ENCODE assay signal across 19 cellular contexts in genomic region chr15:67382723-67383122, GRCh38.
DNase-seq lines count a peak whose midpoint lies in the region; ATAC-seq, FAIRE-seq and TF ChIP-seq lines count a peak whose summit lies in the region.
"Had no signal": no experiment of that assay in that cellular context is flagged by ENCODE, and none has a peak within 500 bp of the region (broad histone marks: within the 10 kb centered on the region; RNA-seq: fewer than 3 reads in every experiment).

No MANE protein-coding gene starts in this region.

- H2BK12ac ChIP-seq in trophoblast cell (ENCODE audit: low read length): no peak overlapping the region

- H3K18ac ChIP-seq in trophoblast cell (ENCODE audit: low read length): no peak overlapping the region

- TF ChIP-seq CTCF in A549 (IDR thresholded peaks at IDR 0.05) (no peak), GM12878 (IDR thresholded peaks at IDR 0.05 in 2 of 3, conservative IDR thresholded peaks at IDR 0.05 in 1 of 3; ENCODE audit: control insufficient read depth in 2 of 3, extremely low read depth in 1 of 3, insufficient read depth in 1 of 3, low read depth in 3 of 3, low read length in 3 of 3) (no peak)

- no peaks in the 10 kb centered on the region for H3K79me1 ChIP-seq in trophoblast cell (ENCODE audit: low read length)

- SMC1A ChIA-PET in GM12878 (lab: Charles Lee; ENCODE audit: uncharacterized antibody, unreplicated experiment): no interaction called here

- H3K9ac ChIP-seq in GM12878 (ENCODE audit: control insufficient read depth, insufficient read depth, low read length) (no peak overlapping the region), trophoblast cell (ENCODE audit: low read length) (no peak overlapping the region)
- H3K9ac ChIP-seq: GM23248 had no signal

- H4K8ac ChIP-seq in trophoblast cell (ENCODE audit: low read depth, low read length): no peak overlapping the region

- BruUV-seq in GM12878 (replicated peaks; lab: Mats Ljungman, UMichigan): no TSS peak

- DNase-seq in A549 (ENCODE audit: low read depth in 1 of 2, low spot score in 1 of 2): no peak
- DNase-seq in HTR-8/SVneo (ENCODE audit: insufficient read length, low spot score): no peak
- no peak for DNase-seq in GM12878 (ENCODE audit: low read depth, low spot score)
- DNase-seq in trophoblast cell: peak; percentile 27 to 72
- DNase-seq in ecto neural progenitor cell (ENCODE audit: low spot score): no peak
- no peak for DNase-seq in LoVo (ENCODE audit: low spot score)
- no peak for DNase-seq in H54 (ENCODE audit: insufficient read length, low spot score)
- no peak for DNase-seq in stimulated activated CD4-positive, alpha-beta T cell treated with anti-CD3 and anti-CD28 coated beads, Interleukin-2, amount 100 ng/mL, for 48 hours
- DNase-seq: 8988T; C1 segment of cervical spinal cord; Calu3; CD4-positive, alpha-beta memory T cell; COR-L47; DMS53; DMS79 treated with DMSO at 0.1 percent for 48 hours; GM23248; H9 had no signal

- H3K4me3 ChIP-seq in A549 (no peak overlapping the region), GM12878 (no peak overlapping the region), trophoblast cell (ENCODE audit: low read depth, low read length) (no peak overlapping the region)
- H3K4me3 ChIP-seq: GM23248 had no signal

- no peak overlapping the region for H2AK5ac ChIP-seq in trophoblast cell (ENCODE audit: low read length)

- H4K12ac ChIP-seq in trophoblast cell (ENCODE audit: low read depth, low read length): no peak overlapping the region

- RAD21 ChIA-PET in GM12878 (lab: Charles Lee; ENCODE audit: unreplicated experiment): no interaction called here

- no peak overlapping the region for H2BK5ac ChIP-seq in trophoblast cell (ENCODE audit: low read depth, low read length, poor library complexity)

- TF ChIP-seq RAD21 in A549 (conservative IDR thresholded peaks at IDR 0.05 in 1 of 2, IDR thresholded peaks at IDR 0.05 in 1 of 2) (no peak), GM12878 (IDR thresholded peaks at IDR 0.05; ENCODE audit: insufficient read depth, low read depth, low read length) (no peak)

- no peak overlapping the region for H3K14ac ChIP-seq in trophoblast cell (ENCODE audit: low read length)

- no peaks in the 10 kb centered on the region for H3K36me3 ChIP-seq in GM12878 (ENCODE audit: control insufficient read depth in 2 of 2, insufficient read depth in 2 of 2, low read length in 1 of 2)
- no peaks in the 10 kb centered on the region for H3K36me3 ChIP-seq in trophoblast cell (ENCODE audit: control insufficient read depth in 1 of 2, insufficient read depth in 2 of 2, low read length in 2 of 2)

- TF ChIP-seq EP300 in A549 (IDR thresholded peaks at IDR 0.05): no peak
- TF ChIP-seq EP300 in GM12878 (IDR thresholded peaks at IDR 0.05; ENCODE audit: borderline replicate concordance in 1 of 2, control insufficient read depth in 1 of 2, low read depth in 2 of 2, low read length in 2 of 2): no peak

- H3K4me1 ChIP-seq in A549: no peaks in the 10 kb centered on the region
- no peaks in the 10 kb centered on the region for H3K4me1 ChIP-seq in GM12878 (ENCODE audit: control insufficient read depth, insufficient read depth, low read length)
- no peaks in the 10 kb centered on the region for H3K4me1 ChIP-seq in trophoblast cell (ENCODE audit: control insufficient read depth in 1 of 2, insufficient read depth in 2 of 2, low read length in 2 of 2)

- WGBS in A549 (ENCODE audit: missing lambda C conversion rate): 84% methylated on average over 3 of the region's 3 CpGs
- WGBS in GM12878 (ENCODE audit: insufficient coverage, insufficient replicate concordance, low lambda C conversion rate, missing lambda C conversion rate): 50% methylated on average over 3 of the region's 3 CpGs
- WGBS in trophoblast cell (ENCODE audit: extremely low coverage, insufficient coverage, insufficient read length): no CpG with 5 or more reads among the region's 3 CpGs

- no peak overlapping the region for H3K4me2 ChIP-seq in A549
- H3K4me2 ChIP-seq in GM12878 (ENCODE audit: control insufficient read depth, insufficient read depth): no peak overlapping the region
- no peak overlapping the region for H3K4me2 ChIP-seq in trophoblast cell (ENCODE audit: low read length)

- no peak overlapping the region for H4K91ac ChIP-seq in trophoblast cell (ENCODE audit: low read depth, low read length)

- H2AFZ ChIP-seq in GM12878 (ENCODE audit: control insufficient read depth, low read depth, low read length) (no peak overlapping the region), trophoblast cell (ENCODE audit: insufficient read depth, low read length, poor library complexity) (no peak overlapping the region)
- H2AFZ ChIP-seq: GM23248 had no signal

- no peaks in the 10 kb centered on the region for H4K20me1 ChIP-seq in GM12878 (ENCODE audit: control insufficient read depth, insufficient read depth)

- H3K4ac ChIP-seq in trophoblast cell (ENCODE audit: low read depth, low read length): no peak overlapping the region

- in situ Hi-C loops in GM12878 (cut with MboI): no loop called here

- H3K27me3 ChIP-seq in GM12878 (replicated peaks in 1 of 2; ENCODE audit: control insufficient read depth in 2 of 2, insufficient read depth in 2 of 2, low read length in 1 of 2) (no peaks in the 10 kb centered on the region; a peak in 1 of 4 replicates), trophoblast cell (ENCODE audit: insufficient read depth, low read length) (no peaks in the 10 kb centered on the region)

- H3K27ac ChIP-seq in A549 (no peak overlapping the region), GM12878 (ENCODE audit: control insufficient read depth, insufficient read depth) (no peak overlapping the region), trophoblast cell (ENCODE audit: low read depth, low read length) (no peak overlapping the region)
- H3K27ac ChIP-seq: GM23248 had no signal

- CTCF ChIA-PET in A549 (lab: Yijun Ruan, JAX): interaction anchor here (1.4 to 2.1 kb wide), 2 partner anchors 11 to 214 kb away, joined by 3 to 6 read pairs; no protein-coding TSS in a partner anchor
- CTCF ChIA-PET in GM12878 (lab: Yijun Ruan, JAX): no interaction called here

- intact Hi-C loops in GM12878 (cut with micrococcal nuclease; ENCODE audit: unreplicated experiment): no loop called here

- no peak for TF ChIP-seq POLR2A in A549 (IDR thresholded peaks at IDR 0.05; ENCODE audit: low read length)
- no peak for TF ChIP-seq POLR2A in GM12878 (IDR thresholded peaks at IDR 0.05; ENCODE audit: low read depth, low read length)
- TF ChIP-seq POLR2A in H54 (IDR thresholded peaks at IDR 0.05; ENCODE audit: low read depth, low read length): no peak

- no peak overlapping the region for H3K23ac ChIP-seq in trophoblast cell (ENCODE audit: low read length)

- POLR2A ChIA-PET in A549 (lab: Yijun Ruan, JAX): no interaction called here
- POLR2A ChIA-PET in GM12878 (lab: Charles Lee): no interaction called here

- ATAC-seq in A549 (no peak), GM12878 (no peak)
- ATAC-seq: HCT116 had no signal

- peak; percentile 36 for FAIRE-seq in A549 (lab: Jason Lieb, UNC)
- FAIRE-seq in HTR-8/SVneo (lab: Jason Lieb, UNC): peak; percentile 42
- FAIRE-seq in GM12878 (lab: Jason Lieb, UNC): peak; percentile 49
- no peak for FAIRE-seq in H54 (lab: Jason Lieb, UNC)
- FAIRE-seq: H1 had no signal

- H2BK120ac ChIP-seq in trophoblast cell (ENCODE audit: insufficient read depth, low read length, poor library complexity): no peak overlapping the region

- no peaks in the 10 kb centered on the region for H3K9me3 ChIP-seq in A549
- H3K9me3 ChIP-seq in GM12878 (replicated peaks; ENCODE audit: control insufficient read depth, insufficient read depth, low read length): no peaks in the 10 kb centered on the region
- no peaks in the 10 kb centered on the region for H3K9me3 ChIP-seq in trophoblast cell (ENCODE audit: insufficient read depth, low read depth, low read length)

- H3K79me2 ChIP-seq in GM12878 (ENCODE audit: control insufficient read depth, insufficient read depth, low read length) (no peaks in the 10 kb centered on the region), trophoblast cell (ENCODE audit: control insufficient read depth, insufficient read depth, low read length, poor library complexity) (no peaks in the 10 kb centered on the region)

TF ChIP-seq in A549, 52 proteins besides CTCF, POLR2A, EP300 and RAD21:
- no peak for TF ChIP-seq TFCP2L1 (CRISPR knock-in tag; IDR thresholded peaks at IDR 0.05)
- TF ChIP-seq MAZ (IDR thresholded peaks at IDR 0.05; ENCODE audit: borderline replicate concordance, low read depth, low read length): no peak
- no peak for TF ChIP-seq NFE2L2 (conservative IDR thresholded peaks at IDR 0.05; ENCODE audit: low read length)
- TF ChIP-seq CHD4 (IDR thresholded peaks at IDR 0.05; ENCODE audit: borderline replicate concordance): no peak
- no peak for TF ChIP-seq BHLHE40 (IDR thresholded peaks at IDR 0.05; ENCODE audit: low read depth, low read length)

TF ChIP-seq in GM12878, 131 proteins besides CTCF, POLR2A, EP300 and RAD21 (continues in another document):
- TF ChIP-seq EZH2 (IDR thresholded peaks at IDR 0.05; ENCODE audit: borderline replicate concordance, control insufficient read depth, low read depth, low read length) (no peak), CHD1 (IDR thresholded peaks at IDR 0.05; ENCODE audit: low read depth, low read length) (no peak), NFYA (IDR thresholded peaks at IDR 0.05; ENCODE audit: borderline replicate concordance, low read depth, low read length) (no peak), BHLHE40 (IDR thresholded peaks at IDR 0.05; ENCODE audit: borderline replicate concordance in 1 of 2, low read depth in 2 of 2, low read length in 1 of 2) (no peak), BMI1 (IDR thresholded peaks at IDR 0.05; ENCODE audit: borderline replicate concordance) (no peak), BCL11A (IDR thresholded peaks at IDR 0.05; ENCODE audit: low read depth, low read length) (no peak), MTA2 (IDR thresholded peaks at IDR 0.05; ENCODE audit: low read depth) (no peak), CBX3 (IDR thresholded peaks at IDR 0.05; ENCODE audit: borderline replicate concordance, low read depth) (no peak), SREBF2 (IDR thresholded peaks at IDR 0.05; ENCODE audit: low read length) (no peak)

Comparison
In these comparisons a context has a peak if more than half of its experiments do, and no peak if none do; other contexts are left out.
1. DNase-seq: peak in trophoblast cell (2 of 2); none in A549 (0 of 2), HTR-8/SVneo (single experiment), GM12878 (single experiment), ecto neural progenitor cell (single experiment), LoVo (single experiment), H54 (single experiment) and stimulated activated CD4-positive, alpha-beta T cell treated with anti-CD3 and anti-CD28 coated beads, Interleukin-2, amount 100 ng/mL, for 48 hours (0 of 2).